ENCODE assay signal across 16 cellular contexts in genomic region chr16:83717814-83718213, GRCh38.
DNase-seq lines count a peak whose midpoint lies in the region; ATAC-seq and TF ChIP-seq lines count a peak whose summit lies in the region.
"Had no signal": no experiment of that assay in that cellular context is flagged by ENCODE, and none has a peak within 500 bp of the region (broad histone marks: within the 10 kb centered on the region; RNA-seq: fewer than 3 reads in every experiment).

No MANE protein-coding gene starts in this region.

- intact Hi-C loops in left ventricle myocardium superior (cut with micrococcal nuclease), result no loop called here
- intact Hi-C loops in Right ventricle myocardium superior (cut with DNase I), result no loop called here

- H3K36me3 Mint-ChIP-seq in chondrocyte (ENCODE audit: low read depth) (no peaks in the 10 kb centered on the region), immature natural killer cell (no peaks in the 10 kb centered on the region)
- no peaks in the 10 kb centered on the region for H3K36me3 Mint-ChIP-seq in activated CD8-positive, alpha-beta memory T cell treated with anti-CD3 and anti-CD28 coated beads, Interleukin-2, amount 10 ng/mL, durations not matched to agents 7 days and 5 days
- H3K36me3 Mint-ChIP-seq: activated naive CD8-positive, alpha-beta T cell treated with anti-CD3 and anti-CD28 coated beads for 36 hours had no signal

- ATAC-seq in left ventricle myocardium superior, result peak; percentile 28
- ATAC-seq in Right ventricle myocardium superior (ENCODE audit: poor library complexity), result no peak
- ATAC-seq in HG03521 (IDR thresholded peaks at IDR 0.05; ENCODE audit: unreplicated experiment), result no peak
- no peak for ATAC-seq in activated CD8-positive, alpha-beta memory T cell treated with anti-CD3 and anti-CD28 coated beads, Interleukin-2, amount 10 ng/mL, durations not matched to agents 7 days and 5 days
- ATAC-seq: A549, sciatic nerve had no signal

- H3K4me1 Mint-ChIP-seq in chondrocyte (ENCODE audit: low read depth) (peaks cover 32% of the 10 kb centered on the region), immature natural killer cell (no peaks in the 10 kb centered on the region)
- peaks cover 11% of the 10 kb centered on the region for H3K4me1 Mint-ChIP-seq in activated CD8-positive, alpha-beta memory T cell treated with anti-CD3 and anti-CD28 coated beads, Interleukin-2, amount 10 ng/mL, durations not matched to agents 7 days and 5 days
- H3K4me1 Mint-ChIP-seq: activated naive CD8-positive, alpha-beta T cell treated with anti-CD3 and anti-CD28 coated beads for 36 hours had no signal

- no peak for DNase-seq in left ventricle myocardium superior
- DNase-seq in Right ventricle myocardium superior, result no peak
- no peak for DNase-seq in chondrocyte (ENCODE audit: low spot score)
- peak; percentile 59 to 79 for DNase-seq in lung microvascular endothelial cell (ENCODE audit: low read depth in 2 of 2)
- no peak for DNase-seq in immature natural killer cell
- DNase-seq in activated CD8-positive, alpha-beta memory T cell treated with anti-CD3 and anti-CD28 coated beads, Interleukin-2, amount 10 ng/mL, durations not matched to agents 7 days and 5 days, result no peak
- DNase-seq in NCI-H446 (lab: John Stamatoyannopoulos, UW), result no peak
- DNase-seq: activated naive CD8-positive, alpha-beta T cell treated with anti-CD3 and anti-CD28 coated beads for 36 hours; DND-41; effector CD4-positive, alpha-beta T cell; NCI-H446 treated with DMSO at 0.1 percent for 48 hours; Peyer's patch; testis had no signal

- TF ChIP-seq CTCF in chondrocyte (IDR thresholded peaks at IDR 0.05), result no peak

- H3K4me3 Mint-ChIP-seq in chondrocyte (ENCODE audit: unreplicated experiment) (no peak overlapping the region), immature natural killer cell (no peak overlapping the region)
- H3K4me3 Mint-ChIP-seq in activated CD8-positive, alpha-beta memory T cell treated with anti-CD3 and anti-CD28 coated beads, Interleukin-2, amount 10 ng/mL, durations not matched to agents 7 days and 5 days, result no peak overlapping the region
- H3K4me3 Mint-ChIP-seq: activated naive CD8-positive, alpha-beta T cell treated with anti-CD3 and anti-CD28 coated beads for 36 hours had no signal

- H3K27me3 Mint-ChIP-seq in chondrocyte (ENCODE audit: low read depth) (no peaks in the 10 kb centered on the region), immature natural killer cell (ENCODE audit: low read depth in 3 of 3) (peaks cover 0 to 7% (median 0%) of the 10 kb centered on the region in 3 donors)
- H3K27me3 Mint-ChIP-seq in activated CD8-positive, alpha-beta memory T cell treated with anti-CD3 and anti-CD28 coated beads, Interleukin-2, amount 10 ng/mL, durations not matched to agents 7 days and 5 days, result no peaks in the 10 kb centered on the region

- CTCF ChIA-PET in activated CD8-positive, alpha-beta memory T cell treated with anti-CD3 and anti-CD28 coated beads, Interleukin-2, amount 10 ng/mL, durations not matched to agents 7 days and 5 days (lab: Charles Lee), result no interaction called here

- peak overlapping the region; percentile 69 for H3K27ac Mint-ChIP-seq in chondrocyte (ENCODE audit: unreplicated experiment)
- no peak overlapping the region for H3K27ac Mint-ChIP-seq in immature natural killer cell
- no peak overlapping the region for H3K27ac Mint-ChIP-seq in activated CD8-positive, alpha-beta memory T cell treated with anti-CD3 and anti-CD28 coated beads, Interleukin-2, amount 10 ng/mL, durations not matched to agents 7 days and 5 days
- H3K27ac Mint-ChIP-seq: activated naive CD8-positive, alpha-beta T cell treated with anti-CD3 and anti-CD28 coated beads for 36 hours had no signal

- H3K9me3 Mint-ChIP-seq in chondrocyte (ENCODE audit: low read depth) (no peaks in the 10 kb centered on the region), immature natural killer cell (peaks cover 0 to 2% (median 0%) of the 10 kb centered on the region in 6 donors)
- no peaks in the 10 kb centered on the region for H3K9me3 Mint-ChIP-seq in activated CD8-positive, alpha-beta memory T cell treated with anti-CD3 and anti-CD28 coated beads, Interleukin-2, amount 10 ng/mL, durations not matched to agents 7 days and 5 days (ENCODE audit: low read depth)
- H3K9me3 Mint-ChIP-seq: activated naive CD8-positive, alpha-beta T cell treated with anti-CD3 and anti-CD28 coated beads for 36 hours had no signal

Comparison
In these comparisons a context has a peak if more than half of its experiments do, and no peak if none do; other contexts are left out.
1. DNase-seq: peak in lung microvascular endothelial cell (2 of 2); none in left ventricle myocardium superior (single experiment), Right ventricle myocardium superior (single experiment), chondrocyte (single experiment), immature natural killer cell (0 of 3), activated CD8-positive, alpha-beta memory T cell treated with anti-CD3 and anti-CD28 coated beads, Interleukin-2, amount 10 ng/mL, durations not matched to agents 7 days and 5 days (single experiment) and NCI-H446 (0 of 2).